ENCODE assay signal across 1 cellular context in genomic region chr3:183287301-183287971, GRCh38.
A peak's percentile ranks its signal among the peaks of the same experiment; 100 is the strongest.
TF ChIP-seq lines count a peak whose summit lies in the region.

No MANE protein-coding gene starts in this region.

TF ChIP-seq in K562, 482 proteins besides CTCF, POLR2A, EP300 and RAD21 (continued from another document and continues in another):
- TF ChIP-seq ATF2 (CRISPR knock-in tag; IDR thresholded peaks at IDR 0.05) = no peak
- peak; percentile 74; the same call in 1 of the 2 replicates for TF ChIP-seq HDAC8 (tag; IDR thresholded peaks at IDR 0.05)
- TF ChIP-seq CCAR2 (IDR thresholded peaks at IDR 0.05; ENCODE audit: low read depth, low read length) = no peak
- no peak for TF ChIP-seq CBX5 (IDR thresholded peaks at IDR 0.05; ENCODE audit: borderline replicate concordance, low read depth)
- TF ChIP-seq DIDO1 (tag; IDR thresholded peaks at IDR 0.05; ENCODE audit: low read depth) = 0 out of 2 replicates have a peak, but pooled peaks have one; percentile 31
- no peak for TF ChIP-seq ZC3H8 (IDR thresholded peaks at IDR 0.05)
- TF ChIP-seq OTX1 (CRISPR knock-in tag; IDR thresholded peaks at IDR 0.05) = no peak
- no peak for TF ChIP-seq MTA3 (IDR thresholded peaks at IDR 0.05; ENCODE audit: borderline replicate concordance)
- TF ChIP-seq SREBF2 (CRISPR knock-in tag; IDR thresholded peaks at IDR 0.05) = no peak
- no peak for TF ChIP-seq HCFC1 (IDR thresholded peaks at IDR 0.05; ENCODE audit: low read depth, low read length)
- TF ChIP-seq ZNF511 (CRISPR knock-in tag; IDR thresholded peaks at IDR 0.05) = no peak
- no peak for TF ChIP-seq ZNF274 (IDR thresholded peaks at IDR 0.05; ENCODE audit: borderline replicate concordance, low read depth, low read length)
- TF ChIP-seq ZNF778 (CRISPR knock-in tag; IDR thresholded peaks at IDR 0.05) = no peak
- no peak for TF ChIP-seq TFAP4 (CRISPR knock-in tag; IDR thresholded peaks at IDR 0.05; ENCODE audit: borderline replicate concordance)
- TF ChIP-seq MED1 (CRISPR knock-in tag; IDR thresholded peaks at IDR 0.05; ENCODE audit: borderline replicate concordance) = no peak
- TF ChIP-seq E2F3 (CRISPR knock-in tag; IDR thresholded peaks at IDR 0.05) = no peak
- no peak for TF ChIP-seq KDM2B (CRISPR knock-in tag; IDR thresholded peaks at IDR 0.05)
- no peak for TF ChIP-seq FOXO4 (CRISPR knock-in tag; IDR thresholded peaks at IDR 0.05)
- TF ChIP-seq PCBP1 (IDR thresholded peaks at IDR 0.05; ENCODE audit: low read depth, low read length, poor library complexity, severe bottlenecking) = no peak
- no peak for TF ChIP-seq EZH2 (IDR thresholded peaks at IDR 0.05; ENCODE audit: borderline replicate concordance, low read depth, low read length)
- TF ChIP-seq HMG20B (CRISPR knock-in tag; IDR thresholded peaks at IDR 0.05) = no peak
- no peak for TF ChIP-seq ZNF717 (CRISPR knock-in tag; IDR thresholded peaks at IDR 0.05)
- no peak for TF ChIP-seq PREB (CRISPR knock-in tag; IDR thresholded peaks at IDR 0.05)
- no peak; the same call in 1 of the 2 replicates for TF ChIP-seq NBN (IDR thresholded peaks at IDR 0.05; ENCODE audit: low read depth)
- no peak for TF ChIP-seq ZNF785 (CRISPR knock-in tag; IDR thresholded peaks at IDR 0.05)
- TF ChIP-seq LARP7 (IDR thresholded peaks at IDR 0.05) = no peak
- no peak for TF ChIP-seq CREBBP (IDR thresholded peaks at IDR 0.05; ENCODE audit: low read depth, low read length)
- TF ChIP-seq ZNF263 (CRISPR knock-in tag; IDR thresholded peaks at IDR 0.05; ENCODE audit: borderline replicate concordance) = no peak
- TF ChIP-seq HEY1 (CRISPR knock-in tag; IDR thresholded peaks at IDR 0.05; ENCODE audit: borderline replicate concordance) = no peak
- TF ChIP-seq BMI1 (IDR thresholded peaks at IDR 0.05; ENCODE audit: low read length) = no peak
- TF ChIP-seq ZNF253 (CRISPR knock-in tag; conservative IDR thresholded peaks at IDR 0.05) = no peak
- no peak for TF ChIP-seq ESRRB (CRISPR knock-in tag; IDR thresholded peaks at IDR 0.05; ENCODE audit: borderline replicate concordance)
- no peak for TF ChIP-seq MAZ (CRISPR knock-in tag; conservative IDR thresholded peaks at IDR 0.05 in 1 of 2, IDR thresholded peaks at IDR 0.05 in 1 of 2)
- TF ChIP-seq RNF219 (CRISPR knock-in tag; IDR thresholded peaks at IDR 0.05) = no peak
- no peak for TF ChIP-seq LCOR (CRISPR knock-in tag; IDR thresholded peaks at IDR 0.05)
- no peak for TF ChIP-seq ZNF444 (CRISPR knock-in tag; IDR thresholded peaks at IDR 0.05)
- no peak for TF ChIP-seq TGIF2 (CRISPR knock-in tag; IDR thresholded peaks at IDR 0.05)
- TF ChIP-seq ETS1 (conservative IDR thresholded peaks at IDR 0.05; ENCODE audit: control insufficient read depth, low read depth, low read length) = no peak
- TF ChIP-seq TCF7L2 (IDR thresholded peaks at IDR 0.05; ENCODE audit: low read depth, low read length) = no peak
- no peak for TF ChIP-seq WHSC1 (IDR thresholded peaks at IDR 0.05; ENCODE audit: low read length)
- TF ChIP-seq CLOCK (CRISPR knock-in tag; IDR thresholded peaks at IDR 0.05; ENCODE audit: borderline replicate concordance) = no peak
- TF ChIP-seq ZNF696 (CRISPR knock-in tag; conservative IDR thresholded peaks at IDR 0.05) = no peak
- TF ChIP-seq PHB (CRISPR knock-in tag; IDR thresholded peaks at IDR 0.05) = no peak
- TF ChIP-seq ARID2 (IDR thresholded peaks at IDR 0.05) = no peak
- TF ChIP-seq PYGO2 (tag; IDR thresholded peaks at IDR 0.05) = peak; percentile 48; the same call in 1 of the 2 replicates
- no peak for TF ChIP-seq RBM17 (IDR thresholded peaks at IDR 0.05; ENCODE audit: borderline replicate concordance, low read depth, low read length)
- no peak for TF ChIP-seq ATF1 (CRISPR knock-in tag; IDR thresholded peaks at IDR 0.05)
- peak; percentile 64 for TF ChIP-seq ATF1 (tag; IDR thresholded peaks at IDR 0.05)
- TF ChIP-seq CUX1 (CRISPR knock-in tag; IDR thresholded peaks at IDR 0.05) = no peak
- TF ChIP-seq ZKSCAN8 (CRISPR knock-in tag; IDR thresholded peaks at IDR 0.05) = 0 out of 2 replicates have a peak, but pooled peaks have one; percentile 18
- TF ChIP-seq ZNF644 (tag; IDR thresholded peaks at IDR 0.05; ENCODE audit: low read depth) = peak; percentile 74; the same call in 1 of the 2 replicates
- peak; percentile 63 for TF ChIP-seq BRD9 (IDR thresholded peaks at IDR 0.05; ENCODE audit: low read depth, partially characterized antibody)
